ENCODE assay signal across 18 cellular contexts in the genomic region with DNA sequence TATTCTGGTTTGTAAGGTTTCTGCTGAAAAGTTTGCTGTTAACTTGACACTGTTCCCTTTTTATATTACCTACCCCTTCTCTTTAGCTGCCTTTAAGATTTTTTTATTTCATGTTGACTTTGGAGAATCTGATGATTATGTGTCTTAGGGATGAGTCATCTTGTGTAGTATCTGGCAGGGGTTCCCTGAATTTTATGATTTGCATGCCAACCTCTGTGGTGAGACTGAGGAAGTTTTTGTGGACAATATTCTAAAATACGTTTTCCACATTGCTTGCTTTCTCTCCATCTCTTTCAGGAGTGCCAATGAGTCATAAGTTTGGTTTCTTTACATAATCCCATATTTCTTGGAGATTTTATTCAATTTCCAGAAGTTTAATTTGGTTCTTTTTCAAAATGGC.
DNase-seq lines count a peak whose midpoint lies in the region; ATAC-seq and TF ChIP-seq lines count a peak whose summit lies in the region.
"Had no signal": no experiment of that assay in that cellular context is flagged by ENCODE, and none has a peak within 500 bp of the region (broad histone marks: within the 10 kb centered on the region; RNA-seq: fewer than 3 reads in every experiment).

No MANE protein-coding gene starts in this region.

- H3K27me3 ChIP-seq in MG63: no peaks in the 10 kb centered on the region

- H3K27me3 Mint-ChIP-seq in osteocyte (ENCODE audit: unreplicated experiment): peaks cover 9% of the 10 kb centered on the region
- no peaks in the 10 kb centered on the region for H3K27me3 Mint-ChIP-seq in progenitor cell of endocrine pancreas
- H3K27me3 Mint-ChIP-seq: activated T-helper 17 cell treated with anti-CD3 and anti-CD28 coated beads, Interleukin-2, amount 50 U/mL, for 72 hours; T-helper 17 cell had no signal

- peaks cover 8% of the 10 kb centered on the region for H3K9me3 Mint-ChIP-seq in osteocyte (ENCODE audit: unreplicated experiment)
- H3K9me3 Mint-ChIP-seq in progenitor cell of endocrine pancreas (ENCODE audit: low read depth): no peaks in the 10 kb centered on the region
- H3K9me3 Mint-ChIP-seq: activated T-helper 17 cell treated with anti-CD3 and anti-CD28 coated beads, Interleukin-2, amount 50 U/mL, for 72 hours had no signal

- no peak for ATAC-seq in HG02763 (IDR thresholded peaks at IDR 0.05; ENCODE audit: unreplicated experiment)
- ATAC-seq: activated T-helper 17 cell treated with anti-CD3 and anti-CD28 coated beads, Interleukin-2, amount 50 U/mL, for 72 hours; T-helper 17 cell had no signal

- H3K9me3 ChIP-seq in MG63: peaks cover 6% of the 10 kb centered on the region; the same call in 1 of the 2 replicates

- H3K36me3 ChIP-seq in MG63: no peaks in the 10 kb centered on the region

- DNase-seq in COLO829 (ENCODE audit: low spot score) (peak; percentile 34), MG63 (peak; percentile 53), dedifferentiated amniotic fluid mesenchymal stem cell (ENCODE audit: extremely low spot score) (peak; percentile 78), osteocyte (ENCODE audit: extremely low spot score, unreplicated experiment) (no peak), T-helper 9 cell (no peak), progenitor cell of endocrine pancreas (ENCODE audit: low spot score, unreplicated experiment) (no peak), NCI-H1436 treated with DMSO at 0.1 percent for 48 hours (lab: John Stamatoyannopoulos, UW) (no peak)
- DNase-seq: activated CD4-positive, alpha-beta T cell treated with anti-CD3 and anti-CD28 coated beads, Interleukin-2, amount 10 ng/mL, durations not matched to agents 7 days and 5 days; caudate nucleus; midbrain; MV-4-11; NCI-H2227 treated with DMSO at 0.1 percent for 48 hours; posterior cingulate gyrus; stimulated activated CD4-positive, alpha-beta T cell treated with anti-CD3 and anti-CD28 coated beads, Interleukin-4, amount 100 ng/mL, for 4 hours; stimulated activated naive CD4-positive, alpha-beta T cell; T-helper 17 cell had no signal

- H3K4me3 Mint-ChIP-seq in osteocyte (ENCODE audit: unreplicated experiment) (no peak overlapping the region), progenitor cell of endocrine pancreas (ENCODE audit: low read depth) (no peak overlapping the region)
- H3K4me3 Mint-ChIP-seq: activated CD4-positive, alpha-beta T cell treated with anti-CD3 and anti-CD28 coated beads, Interleukin-2, amount 10 ng/mL, durations not matched to agents 7 days and 5 days; activated T-helper 17 cell treated with anti-CD3 and anti-CD28 coated beads, Interleukin-2, amount 50 U/mL, for 72 hours; T-helper 17 cell had no signal

- TF ChIP-seq CTCF in osteocyte (IDR thresholded peaks at IDR 0.05): no peak
- no peak for TF ChIP-seq CTCF in progenitor cell of endocrine pancreas (IDR thresholded peaks at IDR 0.05; ENCODE audit: unreplicated experiment)

- H3K36me3 Mint-ChIP-seq in osteocyte (ENCODE audit: unreplicated experiment) (peaks cover 3% of the 10 kb centered on the region), progenitor cell of endocrine pancreas (ENCODE audit: insufficient read depth) (no peaks in the 10 kb centered on the region)

- H3K4me1 Mint-ChIP-seq in osteocyte (ENCODE audit: unreplicated experiment) (peaks cover 26% of the 10 kb centered on the region), progenitor cell of endocrine pancreas (ENCODE audit: low read depth) (no peaks in the 10 kb centered on the region)
- H3K4me1 Mint-ChIP-seq: activated CD4-positive, alpha-beta T cell treated with anti-CD3 and anti-CD28 coated beads, Interleukin-2, amount 10 ng/mL, durations not matched to agents 7 days and 5 days; activated T-helper 17 cell treated with anti-CD3 and anti-CD28 coated beads, Interleukin-2, amount 50 U/mL, for 72 hours; T-helper 17 cell had no signal

- H3K4me3 ChIP-seq in MG63: no peak overlapping the region

- H3K27ac Mint-ChIP-seq in osteocyte (ENCODE audit: unreplicated experiment) (peak overlapping the region; percentile 46), progenitor cell of endocrine pancreas (no peak overlapping the region)
- H3K27ac Mint-ChIP-seq: activated CD4-positive, alpha-beta T cell treated with anti-CD3 and anti-CD28 coated beads, Interleukin-2, amount 10 ng/mL, durations not matched to agents 7 days and 5 days; activated T-helper 17 cell treated with anti-CD3 and anti-CD28 coated beads, Interleukin-2, amount 50 U/mL, for 72 hours; T-helper 17 cell had no signal

Comparison
In these comparisons a context has a peak if more than half of its experiments do, and no peak if none do; other contexts are left out.
1. DNase-seq: peak in COLO829 (single experiment), MG63 (single experiment) and dedifferentiated amniotic fluid mesenchymal stem cell (single experiment); none in osteocyte (single experiment), T-helper 9 cell (single experiment), progenitor cell of endocrine pancreas (single experiment) and NCI-H1436 treated with DMSO at 0.1 percent for 48 hours (single experiment).